Comparison of ENCODE assay signal across 1 cellular context in genomic region chr11:118212131-118212725, GRCh38.
TF ChIP-seq lines count a peak whose summit lies in the region.

No MANE protein-coding gene starts in this region.

TF ChIP-seq in HepG2, 621 proteins besides CTCF, POLR2A, EP300 and RAD21 (continued from another document and continues in another):
- no peak for TF ChIP-seq ZNF646 (CRISPR knock-in tag; IDR thresholded peaks at IDR 0.05)
- peak; percentile 76; the same call in 1 of the 2 replicates for TF ChIP-seq ZNF205 (CRISPR knock-in tag; IDR thresholded peaks at IDR 0.05)
- peak; percentile 96 for TF ChIP-seq ARID5B (CRISPR knock-in tag; IDR thresholded peaks at IDR 0.05)
- peak; percentile 92 for TF ChIP-seq TCF7 (IDR thresholded peaks at IDR 0.05; ENCODE audit: low read depth)
- no peak for TF ChIP-seq MXD3 (CRISPR knock-in tag; IDR thresholded peaks at IDR 0.05)
- peak; percentile 62 for TF ChIP-seq MNT (IDR thresholded peaks at IDR 0.05)
- TF ChIP-seq ZNF230 (CRISPR knock-in tag; IDR thresholded peaks at IDR 0.05): peak; percentile 74; the same call in 1 of the 2 replicates
- no peak for TF ChIP-seq TSC22D2 (CRISPR knock-in tag; IDR thresholded peaks at IDR 0.05; ENCODE audit: borderline replicate concordance)
- peak; percentile 86 for TF ChIP-seq AHDC1 (CRISPR knock-in tag; IDR thresholded peaks at IDR 0.05; ENCODE audit: borderline replicate concordance)
- peak; percentile 91; the same call in 1 of the 2 replicates for TF ChIP-seq SNAPC2 (CRISPR knock-in tag; IDR thresholded peaks at IDR 0.05)
- peak; percentile 92 for TF ChIP-seq PITX1 (CRISPR knock-in tag; IDR thresholded peaks at IDR 0.05)
- TF ChIP-seq PCBP1 (IDR thresholded peaks at IDR 0.05; ENCODE audit: borderline replicate concordance, low read depth, low read length): no peak
- no peak for TF ChIP-seq ZNF564 (CRISPR knock-in tag; IDR thresholded peaks at IDR 0.05)
- TF ChIP-seq XRCC5 (optimal IDR thresholded peaks at IDR 0.05; ENCODE audit: low read length): peak; percentile 55
- no peak for TF ChIP-seq CBX2 (IDR thresholded peaks at IDR 0.05; ENCODE audit: low read depth, low read length)
- TF ChIP-seq CBX2 (CRISPR knock-in tag; IDR thresholded peaks at IDR 0.05; ENCODE audit: low read depth): no peak
- TF ChIP-seq NRL (CRISPR knock-in tag; IDR thresholded peaks at IDR 0.05; ENCODE audit: borderline replicate concordance): no peak
- no peak for TF ChIP-seq ATF7-NPFF (CRISPR knock-in tag; IDR thresholded peaks at IDR 0.05; ENCODE audit: low read depth)
- no peak for TF ChIP-seq RNF219 (CRISPR knock-in tag; IDR thresholded peaks at IDR 0.05)
- peak; percentile 59; the same call in 1 of the 2 replicates for TF ChIP-seq ZNF280D (CRISPR knock-in tag; IDR thresholded peaks at IDR 0.05)
- peak; percentile 91 for TF ChIP-seq HNF4A (CRISPR knock-in tag; IDR thresholded peaks at IDR 0.05)
- no peak for TF ChIP-seq ETS1 (CRISPR knock-in tag; IDR thresholded peaks at IDR 0.05)
- TF ChIP-seq DMAP1 (CRISPR knock-in tag; IDR thresholded peaks at IDR 0.05): peak; percentile 54; the same call in 1 of the 2 replicates
- TF ChIP-seq MXI1 (IDR thresholded peaks at IDR 0.05; ENCODE audit: borderline replicate concordance, low read depth, low read length): peak; percentile 74; the same call in 1 of the 3 replicates
- peak; percentile 49 for TF ChIP-seq SPEN (CRISPR knock-in tag; IDR thresholded peaks at IDR 0.05; ENCODE audit: low read depth)
- TF ChIP-seq ZNF274 (CRISPR knock-in tag; IDR thresholded peaks at IDR 0.05): no peak
- no peak for TF ChIP-seq HMGA1 (CRISPR knock-in tag; conservative IDR thresholded peaks at IDR 0.05)
- no peak for TF ChIP-seq RBM22 (optimal IDR thresholded peaks at IDR 0.05; ENCODE audit: low read length)
- TF ChIP-seq ZNF850 (CRISPR knock-in tag; conservative IDR thresholded peaks at IDR 0.05): no peak
